In the genomic region with DNA sequence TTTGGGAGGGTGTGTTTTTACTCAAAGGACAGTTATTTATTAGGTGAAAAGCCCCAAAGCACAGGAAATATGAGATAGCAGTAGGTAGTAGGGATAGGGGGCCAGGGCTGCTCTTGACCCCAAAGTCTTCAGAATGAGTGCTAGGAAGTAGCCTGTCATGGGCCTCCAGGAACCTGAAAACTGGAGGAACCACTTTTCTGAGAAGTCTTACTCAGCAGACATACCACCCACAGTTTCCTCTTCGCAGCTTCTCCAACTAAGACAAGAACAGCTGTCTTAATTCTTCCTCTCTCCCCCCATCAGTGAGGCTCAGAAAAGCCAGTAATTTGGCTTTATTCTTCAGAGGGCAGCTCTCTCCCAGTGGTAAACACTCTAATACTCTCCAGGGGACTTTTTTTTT, we compare ENCODE assay signal across 8 cellular contexts.
DNase-seq lines count a peak whose midpoint lies in the region; ATAC-seq and TF ChIP-seq lines count a peak whose summit lies in the region.

No MANE protein-coding gene starts in this region.

- no peaks in the 10 kb centered on the region for H3K27me3 Mint-ChIP-seq in activated naive CD8-positive, alpha-beta T cell treated with anti-CD3 and anti-CD28 coated beads for 36 hours

- ATAC-seq in GM21447 (IDR thresholded peaks at IDR 0.05; ENCODE audit: unreplicated experiment), result peak; percentile 76

- peaks cover 24% of the 10 kb centered on the region for H3K4me1 Mint-ChIP-seq in activated naive CD8-positive, alpha-beta T cell treated with anti-CD3 and anti-CD28 coated beads for 36 hours

- peak overlapping the region; percentile 1 to 14 for H3K27ac ChIP-seq in mucosa of rectum (ENCODE audit: low read depth in 2 of 2, low read length in 2 of 2)
- H3K27ac ChIP-seq in stomach, result peak overlapping the region in 2 of 5 donors; percentile 59 to 68

- in situ Hi-C loops in KBM-7 (cut with MboI; ENCODE audit: low pct_unique_long_range_greater_than_20kb, low sequenced_read_pairs), result no loop called here

- H3K27me3 ChIP-seq in mucosa of rectum (ENCODE audit: control insufficient read depth in 2 of 2, insufficient read depth in 2 of 2, low read length in 2 of 2) (no peaks in the 10 kb centered on the region), stomach (no peaks in the 10 kb centered on the region)

- H3K4me1 ChIP-seq in mucosa of rectum (ENCODE audit: control insufficient read depth in 2 of 2, insufficient read depth in 2 of 2, low read length in 2 of 2) (peaks cover 2 to 5% of the 10 kb centered on the region in 2 donors), stomach (peaks cover 0 to 22% (median 11%) of the 10 kb centered on the region in 4 donors)

- no peak for TF ChIP-seq CTCF in stomach (IDR thresholded peaks at IDR 0.05)

- H3K36me3 ChIP-seq in mucosa of rectum (ENCODE audit: control insufficient read depth in 2 of 2, insufficient read depth in 2 of 2, low read length in 2 of 2), result no peaks in the 10 kb centered on the region
- no peaks in the 10 kb centered on the region for H3K36me3 ChIP-seq in stomach

- H3K4me3 ChIP-seq in mucosa of rectum (ENCODE audit: low read length in 2 of 2) (no peak overlapping the region), stomach (no peak overlapping the region)

- H3K9ac ChIP-seq in mucosa of rectum (ENCODE audit: low read depth in 1 of 2, low read length in 2 of 2), result no peak overlapping the region

- TF ChIP-seq POLR2A in stomach (IDR thresholded peaks at IDR 0.05), result no peak

- no peaks in the 10 kb centered on the region for H3K9me3 Mint-ChIP-seq in activated naive CD8-positive, alpha-beta T cell treated with anti-CD3 and anti-CD28 coated beads for 36 hours

- H3K9me3 ChIP-seq in mucosa of rectum (ENCODE audit: control insufficient read depth in 2 of 2, low read length in 2 of 2), result no peaks in the 10 kb centered on the region
- H3K9me3 ChIP-seq in stomach, result no peaks in the 10 kb centered on the region

- DNase-seq in GM03348 (ENCODE audit: low spot score), result peak; percentile 42
- DNase-seq in KBM-7, result peak; percentile 80
- peak; percentile 33 for DNase-seq in activated naive CD8-positive, alpha-beta T cell treated with anti-CD3 and anti-CD28 coated beads for 36 hours
- DNase-seq in SHP77 (lab: John Stamatoyannopoulos, UW), result no peak
- DNase-seq in stomach, result no peak
- no peak for DNase-seq in RKO (ENCODE audit: low spot score)

- H3K27ac Mint-ChIP-seq in activated naive CD8-positive, alpha-beta T cell treated with anti-CD3 and anti-CD28 coated beads for 36 hours, result peak overlapping the region; percentile 32

- 30 to 52% (median 42%) methylated on average over 1 of the region's 1 CpG for WGBS in stomach, 5 donors

- intact Hi-C loops in stomach (cut with DNase I; ENCODE audit: low total_unique reads), result no loop called here

- peak overlapping the region; percentile 33 for H3K4me3 Mint-ChIP-seq in activated naive CD8-positive, alpha-beta T cell treated with anti-CD3 and anti-CD28 coated beads for 36 hours

- peaks cover 2% of the 10 kb centered on the region for H3K36me3 Mint-ChIP-seq in activated naive CD8-positive, alpha-beta T cell treated with anti-CD3 and anti-CD28 coated beads for 36 hours

- no peak for TF ChIP-seq EP300 in stomach (IDR thresholded peaks at IDR 0.05)

Comparison
In these comparisons a context has a peak if more than half of its experiments do, and no peak if none do; other contexts are left out.
1. DNase-seq: peak in GM03348 (single experiment), KBM-7 (single experiment) and activated naive CD8-positive, alpha-beta T cell treated with anti-CD3 and anti-CD28 coated beads for 36 hours (single experiment); none in SHP77 (0 of 2), stomach (single experiment) and RKO (single experiment).